ENCODE assay signal across 16 cellular contexts in genomic region chr15:52784799-52785671, GRCh38. TPM values are rescaled to one million over a fixed set of nuclear protein-coding genes. Genes with fewer than 3 reads are reported as not detected.
DNase-seq lines count a peak whose midpoint lies in the region; ATAC-seq and TF ChIP-seq lines count a peak whose summit lies in the region.
"Had no signal": no experiment of that assay in that cellular context is flagged by ENCODE, and none has a peak within 500 bp of the region (broad histone marks: within the 10 kb centered on the region; RNA-seq: fewer than 3 reads in every experiment).

No MANE protein-coding gene starts in this region.

- peaks cover 84 to 94% (median 92%) of the 10 kb centered on the region in 11 experiments for H3K27me3 ChIP-seq in BLaER1 treated with 17β-estradiol and CSF1 and Interleukin-3, amounts not matched to agents 10 nM and 100 nM

- H3K36me3 Mint-ChIP-seq in endothelial cell (ENCODE audit: low read depth, unreplicated experiment) (no peaks in the 10 kb centered on the region), nephron (ENCODE audit: low read depth) (no peaks in the 10 kb centered on the region)

- H3K4me1 ChIP-seq in BLaER1 treated with 17β-estradiol and CSF1 and Interleukin-3, amounts not matched to agents 10 nM and 100 nM = peaks cover 7 to 24% (median 21%) of the 10 kb centered on the region in 10 experiments

- peak overlapping the region in 6 of 10 experiments; percentile 5 to 36 (median 22); a peak in 4 of 20 replicates for H3K4me3 ChIP-seq in BLaER1 treated with 17β-estradiol and CSF1 and Interleukin-3, amounts not matched to agents 10 nM and 100 nM
- H3K4me3 ChIP-seq: prostate gland had no signal

- DNase-seq in Daoy (ENCODE audit: low read depth) (peak; percentile 28), endothelial cell (ENCODE audit: low spot score) (peak; percentile 25), Kasumi-1 (lab: John Stamatoyannopoulos, UW) (no peak), middle frontal gyrus (ENCODE audit: extremely low spot score, low spot score) (no peak)
- DNase-seq: activated CD4-positive, alpha-beta memory T cell treated with anti-CD3 and anti-CD28 coated beads, Interleukin-2, amount 10 ng/mL, durations not matched to agents 7 days and 5 days; GDM1; MM.1S; NCI-H2171 had no signal

- no peak overlapping the region for H3K27ac ChIP-seq in BLaER1 treated with 17β-estradiol and CSF1 and Interleukin-3, amounts not matched to agents 10 nM and 100 nM
- H3K27ac ChIP-seq: C4-2B, prostate gland, tibial nerve had no signal

- H3K4me3 Mint-ChIP-seq in endothelial cell (ENCODE audit: unreplicated experiment) (no peak overlapping the region), nephron (peak overlapping the region; percentile 74 to 79 (median 75))
- H3K4me3 Mint-ChIP-seq: activated CD4-positive, alpha-beta memory T cell treated with anti-CD3 and anti-CD28 coated beads, Interleukin-2, amount 10 ng/mL, durations not matched to agents 7 days and 5 days had no signal

- H3K9me3 ChIP-seq in BLaER1 treated with 17β-estradiol and CSF1 and Interleukin-3, amounts not matched to agents 10 nM and 100 nM (replicated peaks in 1 of 11) = peaks cover 42 to 66% (median 62%) of the 10 kb centered on the region in 11 experiments
- H3K9me3 ChIP-seq: prostate gland, tibial nerve had no signal

- H3K9me3 Mint-ChIP-seq in endothelial cell (ENCODE audit: unreplicated experiment) (no peaks in the 10 kb centered on the region), nephron (no peaks in the 10 kb centered on the region)
- H3K9me3 Mint-ChIP-seq: activated CD4-positive, alpha-beta memory T cell treated with anti-CD3 and anti-CD28 coated beads, Interleukin-2, amount 10 ng/mL, durations not matched to agents 7 days and 5 days had no signal

- TF ChIP-seq CTCF in endothelial cell (IDR thresholded peaks at IDR 0.05; ENCODE audit: unreplicated experiment) (no peak), nephron (IDR thresholded peaks at IDR 0.05; ENCODE audit: unreplicated experiment in 3 of 3) (no peak)

- peak overlapping the region in 5 of 11 experiments; percentile 1 to 53 (median 7); a peak in 3 of 22 replicates for H3K4me2 ChIP-seq in BLaER1 treated with 17β-estradiol and CSF1 and Interleukin-3, amounts not matched to agents 10 nM and 100 nM

- ATAC-seq in GM18511 (IDR thresholded peaks at IDR 0.05; ENCODE audit: unreplicated experiment) (no peak), GM19463 (IDR thresholded peaks at IDR 0.05; ENCODE audit: unreplicated experiment) (no peak)

- no peak overlapping the region for H3K27ac Mint-ChIP-seq in endothelial cell (ENCODE audit: unreplicated experiment)
- H3K27ac Mint-ChIP-seq in nephron = peak overlapping the region in 1 of 3 experiments; percentile 82
- H3K27ac Mint-ChIP-seq: activated CD4-positive, alpha-beta memory T cell treated with anti-CD3 and anti-CD28 coated beads, Interleukin-2, amount 10 ng/mL, durations not matched to agents 7 days and 5 days had no signal

- peaks cover 23% of the 10 kb centered on the region for H3K27me3 Mint-ChIP-seq in endothelial cell (ENCODE audit: unreplicated experiment)
- peaks cover 100% of the 10 kb centered on the region for H3K27me3 Mint-ChIP-seq in nephron (ENCODE audit: low read depth)

- H3K4me1 Mint-ChIP-seq in endothelial cell (ENCODE audit: unreplicated experiment) (peaks cover 29% of the 10 kb centered on the region), nephron (peaks cover 25% of the 10 kb centered on the region)

- peaks cover 0 to 29% (median 8%) of the 10 kb centered on the region in 11 experiments; a peak in 6 of 22 replicates for H4K20me1 ChIP-seq in BLaER1 treated with 17β-estradiol and CSF1 and Interleukin-3, amounts not matched to agents 10 nM and 100 nM

- H3K36me3 ChIP-seq in BLaER1 treated with 17β-estradiol and CSF1 and Interleukin-3, amounts not matched to agents 10 nM and 100 nM = no peaks in the 10 kb centered on the region
- H3K36me3 ChIP-seq: prostate gland, tibial nerve had no signal

- no peak overlapping the region for H3K9ac ChIP-seq in BLaER1 treated with 17β-estradiol and CSF1 and Interleukin-3, amounts not matched to agents 10 nM and 100 nM

RNA-seq across cellular contexts. Expression of gene ONECUT1, which starts 5.1 kb away (rescaled TPM):
- total RNA-seq in Daoy (2014; rRNA removed; shearing (Covaris generic)) = 0.18 TPM in 1 of 2 replicates, not detected in the other
- 0.69 TPM for total RNA-seq in endothelial cell (ENCODE audit: unreplicated experiment)
- total RNA-seq: activated CD4-positive, alpha-beta memory T cell treated with anti-CD3 and anti-CD28 coated beads, Interleukin-2, amount 10 ng/mL, durations not matched to agents 7 days and 5 days; dermis microvascular lymphatic vessel endothelial cell had no signal

Comparison
In these comparisons a context has a peak if more than half of its experiments do, and no peak if none do; other contexts are left out.
1. DNase-seq: peak in Daoy (single experiment) and endothelial cell (single experiment); none in Kasumi-1 (0 of 2) and middle frontal gyrus (single experiment).